ENCODE assay signal across 19 cellular contexts in the genomic region with DNA sequence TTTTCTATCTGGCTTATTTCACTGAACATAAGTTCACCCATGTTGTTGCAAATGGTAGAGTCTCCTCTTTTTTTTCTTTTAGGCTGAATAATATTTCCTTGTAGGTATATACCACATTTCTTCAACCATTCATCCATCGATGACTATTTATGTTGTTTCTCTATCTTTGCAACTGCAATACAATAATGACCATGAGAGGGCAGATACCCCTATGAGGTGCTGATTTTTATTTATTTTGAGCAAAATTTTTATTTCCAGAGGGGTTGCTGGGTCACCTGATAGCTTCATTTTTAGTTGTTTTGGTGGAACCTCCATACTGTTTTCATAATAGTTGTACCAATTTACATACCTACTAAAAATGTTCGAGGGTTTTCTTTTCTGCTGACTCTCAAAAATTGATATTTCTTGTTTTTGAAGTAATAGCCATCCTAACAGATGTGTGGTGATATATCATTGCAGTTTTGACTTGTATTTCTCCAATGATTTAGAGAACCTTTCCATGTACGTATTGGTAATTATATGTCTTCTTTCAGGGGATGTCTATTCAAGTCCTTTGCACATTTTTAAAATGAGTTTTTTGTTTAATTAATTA.
DNase-seq lines count a peak whose midpoint lies in the region; ATAC-seq, FAIRE-seq and TF ChIP-seq lines count a peak whose summit lies in the region.
"Had no signal": no experiment of that assay in that cellular context is flagged by ENCODE, and none has a peak within 500 bp of the region (broad histone marks: within the 10 kb centered on the region; RNA-seq: fewer than 3 reads in every experiment).

No MANE protein-coding gene starts in this region.

- no peak for FAIRE-seq in D721Med (lab: Jason Lieb, UNC)
- FAIRE-seq: H54, small intestine had no signal

- H3K4me1 ChIP-seq in OCI-LY3 (ENCODE audit: low read length): no peaks in the 10 kb centered on the region
- H3K4me1 ChIP-seq: BLaER1 treated with 17β-estradiol and CSF1 and Interleukin-3, amounts not matched to agents 10 nM and 100 nM; lower lobe of right lung; testis had no signal

- DNase-seq in D721Med (ENCODE audit: insufficient read length, low spot score) (no peak), cardiac fibroblast (ENCODE audit: low read depth in 2 of 2) (peak; percentile 0 to 4), neural crest cell (ENCODE audit: low read depth, low spot score) (no peak), NCI-H446 (lab: John Stamatoyannopoulos, UW) (no peak)
- DNase-seq: activated CD4-positive, alpha-beta T cell treated with anti-CD3 and anti-CD28 coated beads, Interleukin-2, amount 10 ng/mL, durations not matched to agents 7 days and 5 days; cortex of kidney; DMS153; immature natural killer cell; Karpas-422; lower lobe of right lung; NCI-H1694; small intestine; testis had no signal

- no peaks in the 10 kb centered on the region for H3K79me2 ChIP-seq in OCI-LY3 (ENCODE audit: low read length)

- H3K27ac ChIP-seq in OCI-LY3 (ENCODE audit: low read length): no peak overlapping the region
- H3K27ac ChIP-seq: BLaER1 treated with 17β-estradiol and CSF1 and Interleukin-3, amounts not matched to agents 10 nM and 100 nM; epithelial cell of prostate; lower lobe of right lung; testis had no signal

- H3K36me3 Mint-ChIP-seq in neural crest cell (ENCODE audit: low read depth): no peaks in the 10 kb centered on the region
- H3K36me3 Mint-ChIP-seq: immature natural killer cell had no signal

- H3K4me2 ChIP-seq in OCI-LY3 (ENCODE audit: low read length): no peak overlapping the region
- H3K4me2 ChIP-seq: BLaER1 treated with 17β-estradiol and CSF1 and Interleukin-3, amounts not matched to agents 10 nM and 100 nM had no signal

- no peak overlapping the region for H3K4me3 Mint-ChIP-seq in neural crest cell
- H3K4me3 Mint-ChIP-seq: activated CD4-positive, alpha-beta T cell treated with anti-CD3 and anti-CD28 coated beads, Interleukin-2, amount 10 ng/mL, durations not matched to agents 7 days and 5 days; immature natural killer cell had no signal

- no peak overlapping the region for H3K4me3 ChIP-seq in OCI-LY3 (ENCODE audit: low read length)
- H3K4me3 ChIP-seq in cardiac fibroblast (replicated peaks in 1 of 2; ENCODE audit: low read depth in 2 of 2, low read length in 2 of 2): no peak overlapping the region
- H3K4me3 ChIP-seq: BLaER1 treated with 17β-estradiol and CSF1 and Interleukin-3, amounts not matched to agents 10 nM and 100 nM; lower lobe of right lung; testis had no signal

- ATAC-seq in GM19324 (IDR thresholded peaks at IDR 0.05; ENCODE audit: low FRiP score, unreplicated experiment) (no peak), HG03196 (IDR thresholded peaks at IDR 0.05; ENCODE audit: unreplicated experiment) (no peak)
- ATAC-seq: lower lobe of right lung had no signal

- H3K9ac ChIP-seq in OCI-LY3 (ENCODE audit: low read length): no peak overlapping the region
- H3K9ac ChIP-seq: BLaER1 treated with 17β-estradiol and CSF1 and Interleukin-3, amounts not matched to agents 10 nM and 100 nM had no signal

- no peaks in the 10 kb centered on the region for H3K4me1 Mint-ChIP-seq in neural crest cell
- H3K4me1 Mint-ChIP-seq: activated CD4-positive, alpha-beta T cell treated with anti-CD3 and anti-CD28 coated beads, Interleukin-2, amount 10 ng/mL, durations not matched to agents 7 days and 5 days; immature natural killer cell had no signal

- TF ChIP-seq CTCF in D721Med (IDR thresholded peaks at IDR 0.05; ENCODE audit: insufficient read depth, missing control alignments) (peak; percentile 12), OCI-LY3 (IDR thresholded peaks at IDR 0.05; ENCODE audit: low read depth, low read length) (peak; percentile 17; the same call in 1 of the 2 replicates), cardiac fibroblast (IDR thresholded peaks at IDR 0.05; ENCODE audit: low read depth, low read length) (peak; percentile 4), neural crest cell (conservative IDR thresholded peaks at IDR 0.05) (peak; percentile 42)

- no peak overlapping the region for H3K27ac Mint-ChIP-seq in neural crest cell (ENCODE audit: unreplicated experiment)
- H3K27ac Mint-ChIP-seq: activated CD4-positive, alpha-beta T cell treated with anti-CD3 and anti-CD28 coated beads, Interleukin-2, amount 10 ng/mL, durations not matched to agents 7 days and 5 days; immature natural killer cell had no signal

- H3K9me3 ChIP-seq in OCI-LY3 (ENCODE audit: insufficient read depth, low read length): no peaks in the 10 kb centered on the region
- H3K9me3 ChIP-seq: lower lobe of right lung, testis had no signal

- no peaks in the 10 kb centered on the region for H3K27me3 Mint-ChIP-seq in neural crest cell (ENCODE audit: low read depth)
- H3K27me3 Mint-ChIP-seq: activated CD4-positive, alpha-beta T cell treated with anti-CD3 and anti-CD28 coated beads, Interleukin-2, amount 10 ng/mL, durations not matched to agents 7 days and 5 days had no signal

- no peaks in the 10 kb centered on the region for H3K27me3 ChIP-seq in OCI-LY3 (ENCODE audit: low read depth, low read length)
- H3K27me3 ChIP-seq: BLaER1 treated with 17β-estradiol and CSF1 and Interleukin-3, amounts not matched to agents 10 nM and 100 nM; testis had no signal

- no peaks in the 10 kb centered on the region for H4K20me1 ChIP-seq in OCI-LY3 (ENCODE audit: insufficient read depth, low read length)
- H4K20me1 ChIP-seq: BLaER1 treated with 17β-estradiol and CSF1 and Interleukin-3, amounts not matched to agents 10 nM and 100 nM had no signal

- H2AFZ ChIP-seq in OCI-LY3 (ENCODE audit: low read depth, low read length): no peak overlapping the region

- H3K9me3 Mint-ChIP-seq in neural crest cell: peaks cover 4% of the 10 kb centered on the region

- no peaks in the 10 kb centered on the region for H3K36me3 ChIP-seq in OCI-LY3 (replicated peaks; ENCODE audit: low read depth, low read length)
- H3K36me3 ChIP-seq: BLaER1 treated with 17β-estradiol and CSF1 and Interleukin-3, amounts not matched to agents 10 nM and 100 nM; lower lobe of right lung had no signal

Comparison
In these comparisons a context has a peak if more than half of its experiments do, and no peak if none do; other contexts are left out.
1. DNase-seq: peak in cardiac fibroblast (2 of 2); none in D721Med (single experiment), neural crest cell (single experiment) and NCI-H446 (0 of 2).
2. Peak in every context shown above with its lines, with median percentiles within 50 percentile points of each other: CTCF ChIP-seq.